1 cellular context compared by ENCODE assay signal in genomic region chr7:23597064-23597907, GRCh38.
TF ChIP-seq lines count a peak whose summit lies in the region.

CCDC126 (plus strand) TSS chr7:23597382; CDS start chr7:23611316, 13,934 bp downstream.

TF ChIP-seq in HepG2, 621 proteins besides CTCF, POLR2A, EP300 and RAD21 (continued from another document and continues in another):
- TF ChIP-seq PBX3 (CRISPR knock-in tag; IDR thresholded peaks at IDR 0.05; ENCODE audit: borderline replicate concordance) = no peak
- TF ChIP-seq ZNF776 (CRISPR knock-in tag; IDR thresholded peaks at IDR 0.05) = peak; percentile 73; the same call in 1 of the 2 replicates
- 0 out of 2 replicates have a peak, but pooled peaks have one; percentile 74 for TF ChIP-seq ZBTB39 (CRISPR knock-in tag; IDR thresholded peaks at IDR 0.05)
- no peak for TF ChIP-seq SNAPC5 (CRISPR knock-in tag; IDR thresholded peaks at IDR 0.05; ENCODE audit: borderline replicate concordance)
- TF ChIP-seq YEATS2 (CRISPR knock-in tag; IDR thresholded peaks at IDR 0.05; ENCODE audit: borderline replicate concordance) = peak; percentile 65; the same call in 1 of the 2 replicates
- TF ChIP-seq ZNF510 (CRISPR knock-in tag; IDR thresholded peaks at IDR 0.05; ENCODE audit: low read depth) = no peak
- peak; percentile 88; the same call in 1 of the 2 replicates for TF ChIP-seq ZNF792 (CRISPR knock-in tag; IDR thresholded peaks at IDR 0.05)
- no peak for TF ChIP-seq ARHGAP35 (CRISPR knock-in tag; IDR thresholded peaks at IDR 0.05; ENCODE audit: borderline replicate concordance)
- peak; percentile 69 for TF ChIP-seq SUZ12 (IDR thresholded peaks at IDR 0.05; ENCODE audit: low read depth, low read length)
- TF ChIP-seq GTF3A (CRISPR knock-in tag; conservative IDR thresholded peaks at IDR 0.05) = no peak
- TF ChIP-seq PAF1 (CRISPR knock-in tag; IDR thresholded peaks at IDR 0.05) = no peak
- no peak for TF ChIP-seq ZNF446 (CRISPR knock-in tag; IDR thresholded peaks at IDR 0.05)
- TF ChIP-seq NCOA2 (CRISPR knock-in tag; IDR thresholded peaks at IDR 0.05) = peak; percentile 59
- TF ChIP-seq NFKB2 (CRISPR knock-in tag; IDR thresholded peaks at IDR 0.05; ENCODE audit: borderline replicate concordance) = peak; percentile 91
- no peak for TF ChIP-seq PRDM4 (CRISPR knock-in tag; IDR thresholded peaks at IDR 0.05; ENCODE audit: borderline replicate concordance)
- peak; percentile 68; the same call in 1 of the 2 replicates for TF ChIP-seq AHR (CRISPR knock-in tag; IDR thresholded peaks at IDR 0.05)
- peak; percentile 88 for TF ChIP-seq BORCS8-MEF2B (CRISPR knock-in tag; IDR thresholded peaks at IDR 0.05)
- peak; percentile 72 for TF ChIP-seq ZNF280D (CRISPR knock-in tag; IDR thresholded peaks at IDR 0.05)
- TF ChIP-seq HDAC6 (IDR thresholded peaks at IDR 0.05; ENCODE audit: low read depth, low read length) = no peak
- TF ChIP-seq ATF2 (CRISPR knock-in tag; IDR thresholded peaks at IDR 0.05) = peak; percentile 71; the same call in 1 of the 2 replicates
- peak; percentile 81 for TF ChIP-seq PHF8 (CRISPR knock-in tag; IDR thresholded peaks at IDR 0.05)
- peak; percentile 89 for TF ChIP-seq SALL1 (CRISPR knock-in tag; IDR thresholded peaks at IDR 0.05)
- TF ChIP-seq ZNF292 (CRISPR knock-in tag; IDR thresholded peaks at IDR 0.05; ENCODE audit: borderline replicate concordance, low read depth) = peak; percentile 85
- peak; percentile 94 for TF ChIP-seq MYC (CRISPR knock-in tag; IDR thresholded peaks at IDR 0.05; ENCODE audit: borderline replicate concordance)
- TF ChIP-seq ZEB1 (IDR thresholded peaks at IDR 0.05; ENCODE audit: insufficient replicate concordance, low read depth) = no peak
- TF ChIP-seq SMARCC2 (IDR thresholded peaks at IDR 0.05) = no peak
- no peak for TF ChIP-seq ZNF713 (CRISPR knock-in tag; IDR thresholded peaks at IDR 0.05)
- no peak; the same call in 1 of the 2 replicates for TF ChIP-seq SIX1 (CRISPR knock-in tag; IDR thresholded peaks at IDR 0.05; ENCODE audit: borderline replicate concordance)
- 0 out of 2 replicates have a peak, but pooled peaks have one; percentile 14 for TF ChIP-seq JUN (CRISPR knock-in tag; IDR thresholded peaks at IDR 0.05)
- TF ChIP-seq MTF2 (CRISPR knock-in tag; IDR thresholded peaks at IDR 0.05; ENCODE audit: borderline replicate concordance) = 0 out of 2 replicates have a peak, but pooled peaks have one; percentile 74
- TF ChIP-seq ZNF512 (CRISPR knock-in tag; IDR thresholded peaks at IDR 0.05) = no peak
- TF ChIP-seq ZNF263 (CRISPR knock-in tag; IDR thresholded peaks at IDR 0.05) = peak; percentile 12; the same call in 1 of the 2 replicates
- peak; percentile 31; the same call in 1 of the 2 replicates for TF ChIP-seq SOX5 (CRISPR knock-in tag; IDR thresholded peaks at IDR 0.05; ENCODE audit: borderline replicate concordance)
- TF ChIP-seq ARNTL (CRISPR knock-in tag; IDR thresholded peaks at IDR 0.05) = peak; percentile 65; the same call in 1 of the 2 replicates
- TF ChIP-seq ZNF318 (CRISPR knock-in tag; IDR thresholded peaks at IDR 0.05) = peak; percentile 84; the same call in 1 of the 2 replicates
